8 cellular contexts compared by ENCODE assay signal in the genomic region with DNA sequence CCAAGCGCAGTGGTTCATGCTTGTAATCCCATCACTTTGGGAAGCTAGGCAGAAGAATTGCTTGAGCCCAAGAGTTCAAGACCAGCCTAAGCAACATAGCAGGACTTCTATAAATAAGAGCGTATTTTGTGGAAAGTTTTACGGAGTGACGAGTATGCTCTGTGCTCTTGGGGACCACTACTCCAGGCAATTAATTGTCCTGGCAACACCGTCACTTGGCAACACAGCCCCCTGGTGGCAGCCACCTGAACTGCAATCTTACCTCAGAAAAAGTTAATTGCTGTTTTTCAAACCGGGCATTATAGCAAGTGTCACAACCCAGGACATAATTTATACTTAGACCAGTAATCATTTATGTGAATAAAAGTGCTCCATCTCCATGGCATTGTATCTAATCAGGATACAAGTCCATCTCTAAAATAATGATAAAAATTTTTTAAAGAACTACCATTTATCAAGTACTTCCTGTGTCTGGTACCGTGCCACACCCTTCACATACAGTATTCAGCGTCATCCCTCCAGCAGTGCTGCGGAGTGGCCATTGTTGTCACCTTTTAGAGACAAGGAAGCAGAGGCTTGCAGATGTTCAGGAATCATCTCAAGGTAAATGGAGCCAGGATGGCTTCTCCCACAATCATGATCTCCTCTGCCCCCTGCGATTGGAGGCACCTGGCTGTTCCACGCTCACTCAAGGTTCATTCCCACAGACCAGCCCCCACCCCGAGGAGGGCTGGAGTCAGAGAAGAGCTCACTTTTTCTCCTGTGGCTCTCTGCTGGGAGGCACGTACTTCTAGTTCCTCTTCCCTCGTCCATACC. TPM values are rescaled to one million over a fixed set of nuclear protein-coding genes. Genes with fewer than 3 reads are reported as not detected.
DNase-seq lines count a peak whose midpoint lies in the region; ATAC-seq and TF ChIP-seq lines count a peak whose summit lies in the region.

No MANE protein-coding gene starts in this region.

- no peaks in the 10 kb centered on the region for H3K36me3 Mint-ChIP-seq in activated naive CD8-positive, alpha-beta T cell treated with anti-CD3 and anti-CD28 coated beads for 36 hours

- H3K4me3 ChIP-seq in Jurkat, Clone E6-1 (ENCODE audit: low read length), result no peak overlapping the region
- H3K4me3 ChIP-seq in SJCRH30 (no peak overlapping the region), left ventricle myocardium inferior (no peak overlapping the region), smooth muscle cell (no peak overlapping the region)

- H3K36me3 ChIP-seq in SJCRH30, result no peaks in the 10 kb centered on the region
- H3K36me3 ChIP-seq in left ventricle myocardium inferior, result no peaks in the 10 kb centered on the region
- H3K36me3 ChIP-seq in smooth muscle cell (ENCODE audit: low read depth), result no peaks in the 10 kb centered on the region

- H3K27me3 Mint-ChIP-seq in activated naive CD8-positive, alpha-beta T cell treated with anti-CD3 and anti-CD28 coated beads for 36 hours, result peaks cover 38% of the 10 kb centered on the region

- intact Hi-C loops in left ventricle myocardium inferior (cut with micrococcal nuclease), result no loop called here

- H3K27ac Mint-ChIP-seq in activated naive CD8-positive, alpha-beta T cell treated with anti-CD3 and anti-CD28 coated beads for 36 hours, result no peak overlapping the region

- H3K4me1 Mint-ChIP-seq in activated naive CD8-positive, alpha-beta T cell treated with anti-CD3 and anti-CD28 coated beads for 36 hours, result peaks cover 5% of the 10 kb centered on the region

- no peaks in the 10 kb centered on the region for H3K9me3 Mint-ChIP-seq in activated naive CD8-positive, alpha-beta T cell treated with anti-CD3 and anti-CD28 coated beads for 36 hours

- H3K27ac ChIP-seq in SJCRH30, result no peak overlapping the region
- no peak overlapping the region for H3K27ac ChIP-seq in left ventricle myocardium inferior (replicated peaks)
- H3K27ac ChIP-seq in smooth muscle cell (ENCODE audit: low read depth), result no peak overlapping the region

- no peak overlapping the region for H3K4me3 Mint-ChIP-seq in activated naive CD8-positive, alpha-beta T cell treated with anti-CD3 and anti-CD28 coated beads for 36 hours

- 52% methylated on average over 14 of the region's 14 CpGs for WGBS in smooth muscle cell (ENCODE audit: low lambda C conversion rate)

- no peak for ATAC-seq in HG03025 (IDR thresholded peaks at IDR 0.05; ENCODE audit: low FRiP score, unreplicated experiment)
- ATAC-seq in GM18868 (IDR thresholded peaks at IDR 0.05; ENCODE audit: unreplicated experiment), result no peak

- TF ChIP-seq CTCF in left ventricle myocardium inferior (IDR thresholded peaks at IDR 0.05; ENCODE audit: borderline replicate concordance) (peak; percentile 93), smooth muscle cell (IDR thresholded peaks at IDR 0.05; ENCODE audit: borderline replicate concordance, insufficient read depth, poor library complexity, severe bottlenecking) (peak; percentile 96)

- H3K79me2 ChIP-seq in smooth muscle cell (ENCODE audit: low read depth), result no peaks in the 10 kb centered on the region

- DNase-seq in COLO829 (ENCODE audit: low spot score), result peak; percentile 23
- peak; percentile 57 for DNase-seq in Jurkat, Clone E6-1 (ENCODE audit: low read depth, low spot score)
- peak; percentile 52 to 76 for DNase-seq in SJCRH30
- DNase-seq in activated naive CD8-positive, alpha-beta T cell treated with anti-CD3 and anti-CD28 coated beads for 36 hours, result peak; percentile 51
- peak; percentile 50 for DNase-seq in left ventricle myocardium inferior
- peak; percentile 24 for DNase-seq in smooth muscle cell (lab: John Stamatoyannopoulos, UW; ENCODE audit: unreplicated experiment)

- H2AFZ ChIP-seq in smooth muscle cell (ENCODE audit: low read depth), result no peak overlapping the region

- H3K4me2 ChIP-seq in smooth muscle cell, result no peak overlapping the region

- H3K27me3 ChIP-seq in SJCRH30 (no peaks in the 10 kb centered on the region), left ventricle myocardium inferior (ENCODE audit: low read depth) (no peaks in the 10 kb centered on the region), smooth muscle cell (ENCODE audit: low read depth) (no peaks in the 10 kb centered on the region)

- no peaks in the 10 kb centered on the region for H4K20me1 ChIP-seq in smooth muscle cell (ENCODE audit: low read depth)

- no peaks in the 10 kb centered on the region; the same call in 1 of the 2 replicates for H3K9me3 ChIP-seq in SJCRH30 (replicated peaks)
- H3K9me3 ChIP-seq in left ventricle myocardium inferior (replicated peaks), result no peaks in the 10 kb centered on the region
- H3K9me3 ChIP-seq in smooth muscle cell (replicated peaks; ENCODE audit: low read depth), result no peaks in the 10 kb centered on the region

- H3K9ac ChIP-seq in smooth muscle cell (ENCODE audit: low read depth), result no peak overlapping the region

- no peaks in the 10 kb centered on the region for H3F3A ChIP-seq in smooth muscle cell (ENCODE audit: low read depth)

- H3K4me1 ChIP-seq in SJCRH30 (peaks cover 9% of the 10 kb centered on the region), left ventricle myocardium inferior (peaks cover 17% of the 10 kb centered on the region), smooth muscle cell (ENCODE audit: low read depth) (no peaks in the 10 kb centered on the region)

RNA-seq across cellular contexts. Expression of a gene that starts 34.5 kb away (rescaled TPM):
- polyA plus RNA-seq in Jurkat, Clone E6-1 (2012; ENCODE audit: insufficient read depth, insufficient read length), result not detected
- not detected in 2 replicates for total RNA-seq in SJCRH30 (2014; rRNA removed; shearing (Covaris generic))
- not detected for total RNA-seq in activated naive CD8-positive, alpha-beta T cell treated with anti-CD3 and anti-CD28 coated beads for 36 hours
- total RNA-seq in left ventricle myocardium inferior (not detected), smooth muscle cell (0.36 TPM in 1 of 2 replicates, not detected in the other)
- 0.17 TPM in 1 of 2 replicates, not detected in the other for polyA plus RNA-seq in smooth muscle cell

RNA-seq across cellular contexts. Expression of a gene that starts 39.0 kb away (rescaled TPM):
- polyA plus RNA-seq in Jurkat, Clone E6-1 (2012; ENCODE audit: insufficient read depth, insufficient read length), result not detected
- not detected in 2 replicates for total RNA-seq in SJCRH30 (2014; rRNA removed; shearing (Covaris generic))
- not detected for total RNA-seq in activated naive CD8-positive, alpha-beta T cell treated with anti-CD3 and anti-CD28 coated beads for 36 hours
- total RNA-seq in left ventricle myocardium inferior, result not detected
- 0.45 and 1.6 TPM in 2 replicates for total RNA-seq in smooth muscle cell
- not detected in 2 replicates for polyA plus RNA-seq in smooth muscle cell
